In the genomic region with DNA sequence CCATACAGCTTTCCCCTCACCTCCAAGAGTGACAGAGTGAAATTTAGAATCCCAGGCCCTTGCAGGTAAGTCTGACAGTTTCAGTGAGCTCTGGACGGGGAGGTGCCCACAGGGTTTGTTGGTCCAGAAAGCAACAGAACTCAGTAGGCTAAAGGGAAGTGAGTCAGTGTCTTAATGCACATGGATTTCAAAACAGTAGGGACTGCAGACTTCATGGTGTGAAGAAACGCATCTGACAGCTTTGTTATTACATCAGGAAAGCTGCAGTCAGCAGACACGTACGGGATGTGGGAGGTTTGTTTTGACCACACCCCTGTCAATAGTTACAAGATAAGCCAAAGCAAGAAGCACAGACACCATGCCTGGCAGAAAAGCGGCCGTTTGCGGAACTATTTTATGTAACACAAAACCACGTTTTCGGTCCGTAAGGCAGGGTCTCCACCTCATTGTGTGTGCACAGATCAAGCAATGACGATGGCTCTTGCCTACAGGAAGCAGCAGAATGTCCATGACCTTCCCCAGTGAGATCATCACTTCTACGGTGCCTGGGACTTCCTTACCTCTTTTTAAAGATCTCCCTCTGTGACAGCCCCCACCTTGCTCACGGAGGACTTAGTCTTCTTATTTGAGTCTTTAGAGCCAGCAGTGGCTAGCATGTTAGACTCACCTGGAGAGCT, we compare ENCODE assay signal across 8 cellular contexts. TPM values are rescaled to one million over a fixed set of nuclear protein-coding genes. Genes with fewer than 3 reads are reported as not detected.
DNase-seq lines count a peak whose midpoint lies in the region.

No MANE protein-coding gene starts in this region.

- peaks cover 43% of the 10 kb centered on the region for H3K4me1 Mint-ChIP-seq in dendritic cell treated with granulocyte-macrophage colony-stimulating factor and Interleukin-4, amounts not matched to agents 40 ng/mL and 50 ng/mL, for 4 days (ENCODE audit: low read depth)

- H3K4me3 Mint-ChIP-seq in dendritic cell treated with granulocyte-macrophage colony-stimulating factor and Interleukin-4, amounts not matched to agents 40 ng/mL and 50 ng/mL, for 4 days: peak overlapping the region; percentile 26

- peak overlapping the region; percentile 76 to 86 for H3K9ac ChIP-seq in mucosa of rectum (ENCODE audit: low read depth in 1 of 2, low read length in 2 of 2)

- H3K27ac ChIP-seq in mucosa of rectum (ENCODE audit: low read depth in 2 of 2, low read length in 2 of 2) (peak overlapping the region; percentile 88 to 96), SJCRH30 (no peak overlapping the region)

- H3K9me3 Mint-ChIP-seq in dendritic cell treated with granulocyte-macrophage colony-stimulating factor and Interleukin-4, amounts not matched to agents 40 ng/mL and 50 ng/mL, for 4 days: peaks cover 8% of the 10 kb centered on the region

- no peaks in the 10 kb centered on the region for H3K27me3 Mint-ChIP-seq in dendritic cell treated with granulocyte-macrophage colony-stimulating factor and Interleukin-4, amounts not matched to agents 40 ng/mL and 50 ng/mL, for 4 days

- H3K36me3 Mint-ChIP-seq in dendritic cell treated with granulocyte-macrophage colony-stimulating factor and Interleukin-4, amounts not matched to agents 40 ng/mL and 50 ng/mL, for 4 days (ENCODE audit: low read depth): peaks cover 7% of the 10 kb centered on the region

- H3K4me3 ChIP-seq in mucosa of rectum (ENCODE audit: low read length in 2 of 2) (peak overlapping the region; percentile 60 to 70), SJCRH30 (no peak overlapping the region)

- H3K36me3 ChIP-seq in mucosa of rectum (ENCODE audit: control insufficient read depth in 2 of 2, insufficient read depth in 2 of 2, low read length in 2 of 2) (no peaks in the 10 kb centered on the region), SJCRH30 (no peaks in the 10 kb centered on the region)

- H3K27me3 ChIP-seq in mucosa of rectum (ENCODE audit: control insufficient read depth in 2 of 2, insufficient read depth in 2 of 2, low read length in 2 of 2): no peaks in the 10 kb centered on the region
- H3K27me3 ChIP-seq in SJCRH30: no peaks in the 10 kb centered on the region

- intact Hi-C loops in dendritic cell treated with granulocyte-macrophage colony-stimulating factor and Interleukin-4, amounts not matched to agents 40 ng/mL and 50 ng/mL, for 4 days (cut with micrococcal nuclease): loop anchor here (1.0 to 5.0 kb wide), 3 partner anchors 21 to 57 kb away; no protein-coding TSS in a partner anchor

- DNase-seq in NCI-H1694 treated with DMSO at 0.1 percent for 48 hours (lab: John Stamatoyannopoulos, UW) (peak; percentile 11), NCI-H1694 (lab: John Stamatoyannopoulos, UW) (no peak), KG1 (lab: John Stamatoyannopoulos, UW) (peak; percentile 47), SJCRH30 (no peak)
- DNase-seq in activated CD4-positive, alpha-beta T cell treated with anti-CD3 and anti-CD28 coated beads for 48 hours: peak; percentile 65
- DNase-seq in stimulated activated CD8-positive, alpha-beta memory T cell treated with anti-CD3 and anti-CD28 coated beads, Interleukin-7, amount 100 ng/mL, for 48 hours (ENCODE audit: extremely low read depth in 1 of 2, low read depth in 1 of 2): peak; percentile 13 to 56

- H3K4me1 ChIP-seq in mucosa of rectum (ENCODE audit: control insufficient read depth in 2 of 2, insufficient read depth in 2 of 2, low read length in 2 of 2) (peaks cover 6 to 16% of the 10 kb centered on the region in 2 donors), SJCRH30 (no peaks in the 10 kb centered on the region)

- no peaks in the 10 kb centered on the region for H3K9me3 ChIP-seq in mucosa of rectum (ENCODE audit: control insufficient read depth in 2 of 2, low read length in 2 of 2)
- peaks cover 5% of the 10 kb centered on the region; the same call in 1 of the 2 replicates for H3K9me3 ChIP-seq in SJCRH30 (replicated peaks)

- peak overlapping the region; percentile 91 for H3K27ac Mint-ChIP-seq in dendritic cell treated with granulocyte-macrophage colony-stimulating factor and Interleukin-4, amounts not matched to agents 40 ng/mL and 50 ng/mL, for 4 days

RNA-seq across cellular contexts. Expression of a gene that starts 58.1 kb away (rescaled TPM):
- total RNA-seq in SJCRH30 (2014; rRNA removed; shearing (Covaris generic)): 349 and 357 TPM in 2 replicates

Comparison
In these comparisons a context has a peak if more than half of its experiments do, and no peak if none do; other contexts are left out.
1. DNase-seq: peak in NCI-H1694 treated with DMSO at 0.1 percent for 48 hours (single experiment), KG1 (single experiment), activated CD4-positive, alpha-beta T cell treated with anti-CD3 and anti-CD28 coated beads for 48 hours (single experiment) and stimulated activated CD8-positive, alpha-beta memory T cell treated with anti-CD3 and anti-CD28 coated beads, Interleukin-7, amount 100 ng/mL, for 48 hours (2 of 2); none in NCI-H1694 (single experiment) and SJCRH30 (0 of 2).